ENCODE assay signal across 26 cellular contexts in the genomic region with DNA sequence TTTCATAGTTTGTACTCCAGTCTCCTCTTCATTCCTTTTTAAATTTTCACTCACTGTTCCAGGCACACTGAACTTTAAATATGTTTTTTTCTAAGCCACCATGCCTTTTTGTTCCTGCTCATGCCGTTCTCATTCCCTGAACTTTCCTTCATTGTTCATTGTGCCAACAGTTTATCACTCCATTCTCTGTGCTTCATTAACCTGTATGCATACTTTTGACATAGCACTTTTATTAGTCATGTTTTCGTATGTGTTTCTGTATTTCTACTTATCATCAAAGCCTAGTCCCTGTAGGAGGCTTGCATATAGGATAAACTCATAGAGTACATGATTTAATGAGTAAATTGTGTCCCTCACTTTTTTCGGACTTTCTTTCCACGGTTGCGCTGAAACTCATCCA.
"Had no signal": no experiment of that assay in that cellular context is flagged by ENCODE, and none has a peak within 500 bp of the region (broad histone marks: within the 10 kb centered on the region; RNA-seq: fewer than 3 reads in every experiment).

No MANE protein-coding gene starts in this region.

- H3K9me3 ChIP-seq: gastrocnemius medialis, heart left ventricle, lower lobe of right lung, ovary, testis, tibial artery had no signal

- H3K79me2 ChIP-seq: hepatocyte had no signal

- ATAC-seq: esophagus mucosa; gastrocnemius medialis; heart left ventricle; left ventricle myocardium superior; lower lobe of right lung; naive thymus-derived CD8-positive, alpha-beta T cell; sciatic nerve had no signal

- DNase-seq: dorsolateral prefrontal cortex; effector CD4-positive, alpha-beta T cell; foreskin fibroblast; gastrocnemius medialis; heart left ventricle; kidney; left ventricle myocardium superior; lower lobe of right lung; naive thymus-derived CD8-positive, alpha-beta T cell; nephron progenitor cell; occipital lobe; ovary; posterior cingulate gyrus; stimulated activated CD4-positive, alpha-beta T cell treated with anti-CD3 and anti-CD28 coated beads, Interleukin-12 subunit alpha, Interleukin-12 subunit beta, amount 100 ng/mL, for 4 hours; stimulated activated CD4-positive, alpha-beta T cell treated with anti-CD3 and anti-CD28 coated beads, Interleukin-1b, Interleukin-23, amount 100 ng/mL, for 48 hours; stimulated activated CD4-positive, alpha-beta T cell treated with anti-CD3 and anti-CD28 coated beads, Interleukin-4, amount 100 ng/mL, for 1 hour; stimulated activated CD8-positive, alpha-beta memory T cell treated with anti-CD3 and anti-CD28 coated beads, Interleukin-4, amount 100 ng/mL, for 48 hours; stimulated activated naive CD4-positive, alpha-beta T cell; stomach; testis; tibial artery had no signal

- H2AFZ ChIP-seq: hepatocyte had no signal

- H3K27me3 ChIP-seq: dorsolateral prefrontal cortex, gastrocnemius medialis, heart left ventricle, hepatocyte, ovary, stomach, testis, tibial artery had no signal

- FAIRE-seq: colon, kidney had no signal

- H3K4me1 ChIP-seq: gastrocnemius medialis, heart left ventricle, lower lobe of right lung, stomach, testis, tibial artery had no signal

- H3K36me3 ChIP-seq: gastrocnemius medialis, heart left ventricle, lower lobe of right lung, ovary, stomach, tibial artery had no signal

- H3K4me2 ChIP-seq: hepatocyte, smooth muscle cell had no signal

- H3K4me3 ChIP-seq: dorsolateral prefrontal cortex, gastrocnemius medialis, heart left ventricle, hepatocyte, lower lobe of right lung, ovary, smooth muscle cell, stomach, testis, tibial artery had no signal

- H3K27ac ChIP-seq: dorsolateral prefrontal cortex, gastrocnemius medialis, heart left ventricle, hepatocyte, lower lobe of right lung, ovary, stomach, testis, tibial artery had no signal
